ENCODE assay signal across 19 cellular contexts in the genomic region with DNA sequence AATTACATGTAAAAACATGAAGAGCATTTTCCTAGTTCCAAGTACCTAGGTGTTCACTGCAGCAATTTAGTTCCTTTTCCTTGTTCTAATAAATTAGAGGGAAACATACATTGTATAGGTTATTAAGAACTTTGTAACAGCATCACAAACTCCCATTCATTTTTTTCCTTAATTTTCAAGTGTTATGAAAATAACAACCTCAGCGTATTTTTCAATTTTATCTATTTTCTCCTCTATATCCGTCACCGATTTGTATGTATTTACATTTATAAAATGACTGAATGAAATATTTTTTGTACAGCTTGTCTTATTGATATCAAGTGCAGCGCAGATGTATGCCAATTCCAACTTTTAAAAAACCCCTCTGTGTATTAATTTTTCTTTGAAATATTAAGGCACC. TPM values are rescaled to one million over a fixed set of nuclear protein-coding genes. Genes with fewer than 3 reads are reported as not detected.
DNase-seq lines count a peak whose midpoint lies in the region; ATAC-seq, FAIRE-seq and TF ChIP-seq lines count a peak whose summit lies in the region.
"Had no signal": no experiment of that assay in that cellular context is flagged by ENCODE, and none has a peak within 500 bp of the region (broad histone marks: within the 10 kb centered on the region; RNA-seq: fewer than 3 reads in every experiment).

No MANE protein-coding gene starts in this region.

- no peak overlapping the region for H2BK20ac ChIP-seq in H1 (ENCODE audit: low read length)

- no peak overlapping the region for H3K23ac ChIP-seq in H1 (ENCODE audit: insufficient read length)

- no peaks in the 10 kb centered on the region for H3K27me3 Mint-ChIP-seq in Calu3 (ENCODE audit: unreplicated experiment)
- no peaks in the 10 kb centered on the region for H3K27me3 Mint-ChIP-seq in activated T-helper 1 cell treated with anti-CD3 and anti-CD28 coated beads, Interleukin-12 subunit alpha, Interleukin-12 subunit beta, Interleukin-2, Interleukin-4 antibody, amounts not matched to agents 30 ng/mL and 10 ng/mL and 1 ng/mL, durations not matched to agents 14 hours and 24 hours and 36 hours (ENCODE audit: insufficient read depth)
- H3K27me3 Mint-ChIP-seq: CD4-positive, alpha-beta memory T cell had no signal

- no peak for TF ChIP-seq EP300 in A549 (IDR thresholded peaks at IDR 0.05)
- no peak for TF ChIP-seq EP300 in H1 (IDR thresholded peaks at IDR 0.05; ENCODE audit: borderline replicate concordance in 1 of 2, low read depth in 2 of 2, low read length in 2 of 2)

- TF ChIP-seq RAD21 in A549 (conservative IDR thresholded peaks at IDR 0.05 in 1 of 2, IDR thresholded peaks at IDR 0.05 in 1 of 2), result no peak
- TF ChIP-seq RAD21 in H1 (IDR thresholded peaks at IDR 0.05 in 1 of 2, conservative IDR thresholded peaks at IDR 0.05 in 1 of 2; ENCODE audit: low read depth in 2 of 2, low read length in 2 of 2), result no peak

- H2BK12ac ChIP-seq in H1 (ENCODE audit: low read depth, low read length), result no peak overlapping the region

- no peak overlapping the region for H3K9ac ChIP-seq in H1 (replicated peaks in 1 of 4; ENCODE audit: extremely low read depth in 1 of 4, low read depth in 3 of 4, low read length in 3 of 4)
- no peak overlapping the region for H3K9ac ChIP-seq in Karpas-422 (ENCODE audit: low read length)
- H3K9ac ChIP-seq: BLaER1 treated with 17β-estradiol and CSF1 and Interleukin-3, amounts not matched to agents 10 nM and 100 nM had no signal

- H3K14ac ChIP-seq in H1 (ENCODE audit: insufficient read length), result no peak overlapping the region

- H4K5ac ChIP-seq in H1 (ENCODE audit: insufficient read length, low read depth, low read length), result no peak overlapping the region

- H3K27me3 ChIP-seq in H1 (replicated peaks in 1 of 4; ENCODE audit: control insufficient read depth in 3 of 4, extremely low read depth in 1 of 4, insufficient read depth in 3 of 4, low read length in 3 of 4) (no peaks in the 10 kb centered on the region), Karpas-422 (ENCODE audit: low read length) (no peaks in the 10 kb centered on the region)
- H3K27me3 ChIP-seq: BE2C; BLaER1 treated with 17β-estradiol and CSF1 and Interleukin-3, amounts not matched to agents 10 nM and 100 nM had no signal

- no peak overlapping the region for H3K4ac ChIP-seq in H1 (replicated peaks; ENCODE audit: insufficient read length, low read depth, low read length)

- H4K91ac ChIP-seq in H1 (replicated peaks; ENCODE audit: insufficient read length, low read length), result no peak overlapping the region

- no peaks in the 10 kb centered on the region for H3K4me1 ChIP-seq in A549
- H3K4me1 ChIP-seq in H1 (replicated peaks in 1 of 4; ENCODE audit: control insufficient read depth in 3 of 4, insufficient read depth in 4 of 4, low read length in 3 of 4), result no peaks in the 10 kb centered on the region
- no peaks in the 10 kb centered on the region for H3K4me1 ChIP-seq in Karpas-422 (ENCODE audit: low read length)
- H3K4me1 ChIP-seq: BE2C had no signal

- ATAC-seq in A549, result no peak
- ATAC-seq: GM12878 had no signal

- H2BK5ac ChIP-seq in H1 (ENCODE audit: low read depth, low read length), result no peak overlapping the region

- intact Hi-C loops in Calu3 (cut with micrococcal nuclease; ENCODE audit: unreplicated experiment), result no loop called here
- intact Hi-C loops in activated T-helper 1 cell treated with anti-CD3 and anti-CD28 coated beads, Interleukin-12 subunit alpha, Interleukin-12 subunit beta, Interleukin-2, Interleukin-4 antibody, amounts not matched to agents 30 ng/mL and 10 ng/mL and 1 ng/mL, durations not matched to agents 14 hours and 24 hours and 36 hours (cut with micrococcal nuclease), result no loop called here

- CTCF ChIA-PET in A549 (lab: Yijun Ruan, JAX) (interaction anchor here (0.6 to 3.9 kb wide), 6 partner anchors 17 to 173 kb away, joined by 3 to 17 read pairs (median 5); no protein-coding TSS in a partner anchor), Calu3 (lab: Charles Lee) (interaction anchor here (0.8 kb wide), 1 partner anchor 29 kb away, joined by 4 read pairs; no protein-coding TSS in a partner anchor), H1 (lab: Charles Lee; ENCODE audit: partially characterized antibody) (interaction anchor here (0.8 to 3.0 kb wide), 11 partner anchors 9 to 141 kb away, joined by 3 to 20 read pairs (median 6); no protein-coding TSS in a partner anchor)

- no peak overlapping the region for H2AK5ac ChIP-seq in H1 (ENCODE audit: low read depth, low read length)

- no peak overlapping the region for H2BK15ac ChIP-seq in H1 (ENCODE audit: low read length)

- WGBS in A549 (ENCODE audit: missing lambda C conversion rate), result 95% methylated on average over 4 of the region's 4 CpGs
- 93 to 100% methylated on average over 1 to 4 of the region's 4 CpGs for WGBS in H1 (ENCODE audit: extremely low coverage in 1 of 2, insufficient coverage in 1 of 2, insufficient read length in 1 of 2, insufficient replicate concordance in 2 of 2, low coverage in 1 of 2, low lambda C conversion rate in 2 of 2, missing lambda C conversion rate in 1 of 2), 2 experiments

- DNase-seq in A549 (ENCODE audit: low read depth in 1 of 2, low spot score in 1 of 2) (no peak), Calu3 (no peak), H1 (ENCODE audit: low read depth in 1 of 2, low spot score in 2 of 2) (no peak), GM12892 (ENCODE audit: insufficient read length) (no peak), putamen (ENCODE audit: low spot score) (no peak), Karpas-422 (no peak), amygdala (lab: John Stamatoyannopoulos, UW) (no peak)
- no peak for DNase-seq in activated T-helper 1 cell treated with anti-CD3 and anti-CD28 coated beads, Interleukin-12 subunit alpha, Interleukin-12 subunit beta, Interleukin-2, Interleukin-4 antibody, amounts not matched to agents 30 ng/mL and 10 ng/mL and 1 ng/mL, durations not matched to agents 14 hours and 24 hours and 36 hours (ENCODE audit: low spot score)
- DNase-seq: BE2C; CD4-positive, alpha-beta memory T cell; DMS 273 treated with DMSO at 0.1 percent for 48 hours; DMS79; GDM1; GOT3; HCEC 1CT had no signal

- TF ChIP-seq POLR2A in A549 (IDR thresholded peaks at IDR 0.05; ENCODE audit: low read length), result no peak
- TF ChIP-seq POLR2A in H1 (IDR thresholded peaks at IDR 0.05; ENCODE audit: control extremely low read depth in 1 of 2, low read depth in 2 of 2, low read length in 2 of 2), result no peak
- no peak for TF ChIP-seq POLR2A in GM12892 (IDR thresholded peaks at IDR 0.05; ENCODE audit: low read depth, low read length)

- H2AFZ ChIP-seq in H1 (ENCODE audit: low read length) (no peak overlapping the region), Karpas-422 (ENCODE audit: low read length) (no peak overlapping the region)

- peaks cover 38% of the 10 kb centered on the region for H3K36me3 Mint-ChIP-seq in Calu3 (ENCODE audit: insufficient read depth, unreplicated experiment)
- peaks cover 67% of the 10 kb centered on the region for H3K36me3 Mint-ChIP-seq in activated T-helper 1 cell treated with anti-CD3 and anti-CD28 coated beads, Interleukin-12 subunit alpha, Interleukin-12 subunit beta, Interleukin-2, Interleukin-4 antibody, amounts not matched to agents 30 ng/mL and 10 ng/mL and 1 ng/mL, durations not matched to agents 14 hours and 24 hours and 36 hours (ENCODE audit: low read depth)

- H3K23me2 ChIP-seq in H1 (ENCODE audit: low read depth, low read length), result no peaks in the 10 kb centered on the region

- H3K79me2 ChIP-seq in H1 (ENCODE audit: control insufficient read depth in 1 of 2, insufficient read depth in 2 of 2, low read length in 2 of 2), result no peaks in the 10 kb centered on the region
- H3K79me2 ChIP-seq in Karpas-422 (ENCODE audit: low read length), result peaks cover 35% of the 10 kb centered on the region

- H3K56ac ChIP-seq in H1 (replicated peaks; ENCODE audit: insufficient read length, low read depth, low read length), result no peak overlapping the region

- H2BK120ac ChIP-seq in H1 (replicated peaks; ENCODE audit: low read depth, low read length), result no peak overlapping the region

- H4K8ac ChIP-seq in H1 (ENCODE audit: extremely low read depth, insufficient read depth, low read length), result no peak overlapping the region

- H3K4me1 Mint-ChIP-seq in Calu3 (ENCODE audit: low read depth, unreplicated experiment), result peaks cover 8% of the 10 kb centered on the region
- H3K4me1 Mint-ChIP-seq in activated T-helper 1 cell treated with anti-CD3 and anti-CD28 coated beads, Interleukin-12 subunit alpha, Interleukin-12 subunit beta, Interleukin-2, Interleukin-4 antibody, amounts not matched to agents 30 ng/mL and 10 ng/mL and 1 ng/mL, durations not matched to agents 14 hours and 24 hours and 36 hours (ENCODE audit: low read depth), result peaks cover 27% of the 10 kb centered on the region

- POLR2A ChIA-PET in A549 (lab: Yijun Ruan, JAX), result no interaction called here
- POLR2A ChIA-PET in H1 (lab: Charles Lee; ENCODE audit: partially characterized antibody), result no interaction called here

- no peak for FAIRE-seq in A549 (lab: Jason Lieb, UNC)
- peak; percentile 13 for FAIRE-seq in H1 (lab: Jason Lieb, UNC)
- FAIRE-seq in GM12892 (lab: Jason Lieb, UNC), result no peak
- FAIRE-seq: GM12878, GM18507 had no signal

- no peak for TF ChIP-seq CTCF in A549 (IDR thresholded peaks at IDR 0.05)
- no peak for TF ChIP-seq CTCF in Calu3 (IDR thresholded peaks at IDR 0.05; ENCODE audit: unreplicated experiment)
- no peak for TF ChIP-seq CTCF in H1 (IDR thresholded peaks at IDR 0.05; ENCODE audit: control extremely low read depth in 1 of 3, insufficient read depth in 1 of 3, low read depth in 1 of 3, low read length in 3 of 3)

- no peak overlapping the region for H3K18ac ChIP-seq in H1 (ENCODE audit: extremely low read depth, low read length)

- H3K9me3 ChIP-seq in A549 (no peaks in the 10 kb centered on the region), H1 (ENCODE audit: insufficient read depth in 2 of 2, low read depth in 1 of 2, low read length in 1 of 2) (0 out of 4 replicates have a peak, but pooled peaks cover 0 to 3% of the 10 kb centered on the region in 2 experiments), Karpas-422 (ENCODE audit: low read length) (no peaks in the 10 kb centered on the region)
- H3K9me3 ChIP-seq: BE2C had no signal

- H3K79me1 ChIP-seq in H1 (ENCODE audit: low read depth, low read length), result no peaks in the 10 kb centered on the region; the same call in 1 of the 2 replicates

- no peak overlapping the region for H3K27ac ChIP-seq in A549
- no peak overlapping the region for H3K27ac ChIP-seq in H1 (ENCODE audit: low read depth, low read length)
- H3K27ac ChIP-seq in Karpas-422 (ENCODE audit: low read length), result no peak overlapping the region
- H3K27ac ChIP-seq: BLaER1 treated with 17β-estradiol and CSF1 and Interleukin-3, amounts not matched to agents 10 nM and 100 nM had no signal

- no peaks in the 10 kb centered on the region for H3K9me2 ChIP-seq in Karpas-422 (replicated peaks; ENCODE audit: insufficient read depth, low read length)

- H3K36me3 ChIP-seq in H1 (ENCODE audit: control insufficient read depth in 2 of 4, insufficient read depth in 4 of 4, low read length in 3 of 4), result peaks cover 0 to 15% (median 3%) of the 10 kb centered on the region in 4 experiments; a peak in 5 of 8 replicates
- peaks cover 79% of the 10 kb centered on the region for H3K36me3 ChIP-seq in Karpas-422 (ENCODE audit: insufficient read depth, low read length)
- H3K36me3 ChIP-seq: BE2C had no signal

- BruUV-seq in Calu3 (replicated peaks; lab: Mats Ljungman, UMichigan), result no TSS peak

- H3K9me3 Mint-ChIP-seq in Calu3 (ENCODE audit: low read depth, unreplicated experiment), result no peaks in the 10 kb centered on the region
- peaks cover 7% of the 10 kb centered on the region for H3K9me3 Mint-ChIP-seq in activated T-helper 1 cell treated with anti-CD3 and anti-CD28 coated beads, Interleukin-12 subunit alpha, Interleukin-12 subunit beta, Interleukin-2, Interleukin-4 antibody, amounts not matched to agents 30 ng/mL and 10 ng/mL and 1 ng/mL, durations not matched to agents 14 hours and 24 hours and 36 hours
- H3K9me3 Mint-ChIP-seq: CD4-positive, alpha-beta memory T cell had no signal

- H3K4me2 ChIP-seq in A549 (no peak overlapping the region), H1 (ENCODE audit: insufficient read depth in 1 of 2, low read depth in 2 of 2, low read length in 2 of 2) (no peak overlapping the region), Karpas-422 (ENCODE audit: low read depth, low read length, poor library complexity, severe bottlenecking) (no peak overlapping the region)
- H3K4me2 ChIP-seq: BLaER1 treated with 17β-estradiol and CSF1 and Interleukin-3, amounts not matched to agents 10 nM and 100 nM had no signal

- H3K4me3 Mint-ChIP-seq in Calu3 (ENCODE audit: low read depth, unreplicated experiment), result no peak overlapping the region
- no peak overlapping the region for H3K4me3 Mint-ChIP-seq in activated T-helper 1 cell treated with anti-CD3 and anti-CD28 coated beads, Interleukin-12 subunit alpha, Interleukin-12 subunit beta, Interleukin-2, Interleukin-4 antibody, amounts not matched to agents 30 ng/mL and 10 ng/mL and 1 ng/mL, durations not matched to agents 14 hours and 24 hours and 36 hours
- H3K4me3 Mint-ChIP-seq: CD14-positive monocyte; CD4-positive, alpha-beta memory T cell had no signal

- H3K4me3 ChIP-seq in A549, result no peak overlapping the region
- no peak overlapping the region for H3K4me3 ChIP-seq in H1 (ENCODE audit: extremely low read depth in 1 of 4, insufficient read depth in 2 of 4, low read depth in 3 of 4, low read length in 4 of 4)
- H3K4me3 ChIP-seq in Karpas-422 (ENCODE audit: low read length), result no peak overlapping the region
- H3K4me3 ChIP-seq: BLaER1 treated with 17β-estradiol and CSF1 and Interleukin-3, amounts not matched to agents 10 nM and 100 nM; GM12878 had no signal

- peak overlapping the region; percentile 67 for H3K27ac Mint-ChIP-seq in Calu3 (ENCODE audit: unreplicated experiment)
- peak overlapping the region; percentile 24 for H3K27ac Mint-ChIP-seq in activated T-helper 1 cell treated with anti-CD3 and anti-CD28 coated beads, Interleukin-12 subunit alpha, Interleukin-12 subunit beta, Interleukin-2, Interleukin-4 antibody, amounts not matched to agents 30 ng/mL and 10 ng/mL and 1 ng/mL, durations not matched to agents 14 hours and 24 hours and 36 hours

- H4K20me1 ChIP-seq in H1 (replicated peaks in 1 of 2; ENCODE audit: control insufficient read depth in 1 of 2, insufficient read depth in 2 of 2, low read length in 2 of 2) (no peaks in the 10 kb centered on the region), Karpas-422 (ENCODE audit: insufficient read depth, low read depth, low read length) (no peaks in the 10 kb centered on the region)
- H4K20me1 ChIP-seq: BLaER1 treated with 17β-estradiol and CSF1 and Interleukin-3, amounts not matched to agents 10 nM and 100 nM had no signal

RNA-seq across cellular contexts. Expression of a gene that starts 44.0 kb away (rescaled TPM):
- 12.5 and 15.5 TPM in 2 replicates for polyA plus RNA-seq in A549 (2011; rRNA removed)
- 7.6 and 9.2 TPM in 2 replicates for polyA plus RNA-seq in A549 (2012; cell fraction: cytosol; rRNA removed)
- polyA plus RNA-seq in A549 (2012; cell fraction: nucleus; rRNA removed), result 11.4 and 15.1 TPM in 2 replicates
- polyA plus RNA-seq in A549 (2017; fragmentation: RNase III; extraction: RNeasy Plus Mini Kit Qiagen cat#74134 plus additional on column Dnase treatment), result 7.5 to 8.4 TPM (median 7.6 TPM) in 3 replicates
- polyA minus RNA-seq in A549 (2011; rRNA and poly(A)+ RNA removed), result 27.3 and 32.6 TPM in 2 replicates
- total RNA-seq in Calu3 (2022), result 43.5 and 61.4 TPM in 2 replicates
- total RNA-seq in activated T-helper 1 cell treated with anti-CD3 and anti-CD28 coated beads, Interleukin-12 subunit alpha, Interleukin-12 subunit beta, Interleukin-2, Interleukin-4 antibody, amounts not matched to agents 30 ng/mL and 10 ng/mL and 1 ng/mL, durations not matched to agents 14 hours and 24 hours and 36 hours, result 55.7 and 58.8 TPM in 2 replicates
- 16.6 and 18.6 TPM in 2 replicates for total RNA-seq in H1 (2021; fragmentation: NEBNext Ultra II Directional; extraction: Animal tissue kit (Norgen Biotek cat#: 25700))
- polyA plus RNA-seq in H1 (2011; rRNA removed), result 12.2 and 13.5 TPM in 2 replicates
- 8.9 TPM for polyA plus RNA-seq in H1 (2011; cell fraction: cytosol; rRNA removed)
- 13.0 TPM for polyA plus RNA-seq in H1 (2011; cell fraction: nucleus; rRNA removed)
- 7.1 to 10.6 TPM (median 9.3 TPM) in 4 replicates for polyA plus RNA-seq in H1 (2012, experiment 1 of 2)
- 3.5 TPM for polyA plus RNA-seq in H1 (2012, experiment 2 of 2)
- polyA plus RNA-seq in H1 (2013, experiment 1 of 2), result 7.0 TPM
- 7.5 TPM for polyA plus RNA-seq in H1 (2013, experiment 2 of 2)
- polyA minus RNA-seq in H1 (2011; rRNA and poly(A)+ RNA removed), result 33.3 and 35.5 TPM in 2 replicates
- 19.5 TPM for polyA minus RNA-seq in H1 (2011; cell fraction: cytosol; rRNA and poly(A)+ RNA removed)
- 38.6 TPM for polyA minus RNA-seq in H1 (2011; cell fraction: nucleus; rRNA and poly(A)+ RNA removed)
- polyA plus RNA-seq in GM12892 (2012; ENCODE audit: missing spikeins), result 10.5 TPM
- total RNA-seq in Karpas-422 (2014; rRNA removed; shearing (Covaris generic); ENCODE audit: low replicate concordance), result 20.6 and 42.6 TPM in 2 replicates
